1 cellular context compared by ENCODE assay signal in the genomic region with DNA sequence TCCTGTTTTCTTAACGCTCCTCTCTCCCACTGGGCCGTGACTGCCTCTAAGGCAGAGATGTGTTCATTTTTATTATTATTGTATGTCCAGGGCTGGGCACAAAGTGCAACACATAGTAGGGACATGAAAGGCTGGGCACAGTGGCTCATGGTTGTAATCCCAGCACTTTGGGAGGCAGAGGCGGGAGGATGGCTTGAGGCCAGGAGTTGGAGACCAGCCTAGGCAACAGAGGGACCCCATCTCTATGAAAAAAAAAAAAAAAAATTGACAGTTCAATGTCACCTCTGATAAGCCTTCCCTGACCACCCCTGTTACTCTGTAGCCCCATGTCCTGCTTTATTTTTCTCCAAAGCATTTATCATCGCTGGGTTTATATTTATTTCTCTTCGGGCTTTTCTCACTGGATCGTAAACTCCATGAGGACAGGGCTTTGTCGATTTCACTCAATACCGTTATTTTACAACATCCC.
TF ChIP-seq lines count a peak whose summit lies in the region.

No MANE protein-coding gene starts in this region.

TF ChIP-seq in K562, 482 proteins besides CTCF, POLR2A, EP300 and RAD21 (continues in another document):
- TF ChIP-seq SMC3 (conservative IDR thresholded peaks at IDR 0.05; ENCODE audit: insufficient read depth, low read depth, low read length) (no peak), ETS2 (tag; IDR thresholded peaks at IDR 0.05; ENCODE audit: borderline replicate concordance, poor library complexity, severe bottlenecking) (no peak), HDAC6 (IDR thresholded peaks at IDR 0.05; ENCODE audit: low read depth, low read length) (no peak), ARID1B (IDR thresholded peaks at IDR 0.05) (no peak), ELF1 (tag; IDR thresholded peaks at IDR 0.05) (no peak), MAFF (IDR thresholded peaks at IDR 0.05; ENCODE audit: low read length) (no peak), CHD4 (IDR thresholded peaks at IDR 0.05; ENCODE audit: insufficient read depth, insufficient replicate concordance, low read depth, low read length, poor library complexity, severe bottlenecking) (peak; percentile 75), ZNF764 (CRISPR knock-in tag; IDR thresholded peaks at IDR 0.05; ENCODE audit: low read depth) (no peak), ZNF324 (CRISPR knock-in tag; IDR thresholded peaks at IDR 0.05) (no peak), SIRT6 (IDR thresholded peaks at IDR 0.05; ENCODE audit: low read depth, low read length) (no peak), SIX5 (IDR thresholded peaks at IDR 0.05; ENCODE audit: borderline replicate concordance in 1 of 2, insufficient read depth in 1 of 2, low read depth in 1 of 2, low read length in 2 of 2) (no peak), HEY1 (CRISPR knock-in tag; IDR thresholded peaks at IDR 0.05; ENCODE audit: borderline replicate concordance) (no peak), FIP1L1 (IDR thresholded peaks at IDR 0.05; ENCODE audit: low read depth, low read length, poor library complexity, severe bottlenecking) (no peak), ZBTB17 (CRISPR knock-in tag; IDR thresholded peaks at IDR 0.05) (peak; percentile 1; the same call in 1 of the 2 replicates), ZNF551 (CRISPR knock-in tag; IDR thresholded peaks at IDR 0.05) (no peak), TEAD4 (IDR thresholded peaks at IDR 0.05; ENCODE audit: low read length) (no peak), TEAD4 (CRISPR knock-in tag; IDR thresholded peaks at IDR 0.05; ENCODE audit: borderline replicate concordance) (no peak), ZNF583 (CRISPR knock-in tag; IDR thresholded peaks at IDR 0.05) (no peak), FOXA3 (CRISPR knock-in tag; conservative IDR thresholded peaks at IDR 0.05 in 1 of 2, IDR thresholded peaks at IDR 0.05 in 1 of 2) (0 out of 4 replicates have a peak, but pooled peaks of 1 of the 2 experiments have one; percentile 41), ZC3H4 (CRISPR knock-in tag; IDR thresholded peaks at IDR 0.05; ENCODE audit: borderline replicate concordance) (no peak), FOSL1 (tag; conservative IDR thresholded peaks at IDR 0.05) (no peak), ZNF316 (IDR thresholded peaks at IDR 0.05) (peak; percentile 97), TCFL5 (CRISPR knock-in tag; conservative IDR thresholded peaks at IDR 0.05) (no peak), ZNF41 (CRISPR knock-in tag; conservative IDR thresholded peaks at IDR 0.05) (no peak)
- TF ChIP-seq, protein P1, sequence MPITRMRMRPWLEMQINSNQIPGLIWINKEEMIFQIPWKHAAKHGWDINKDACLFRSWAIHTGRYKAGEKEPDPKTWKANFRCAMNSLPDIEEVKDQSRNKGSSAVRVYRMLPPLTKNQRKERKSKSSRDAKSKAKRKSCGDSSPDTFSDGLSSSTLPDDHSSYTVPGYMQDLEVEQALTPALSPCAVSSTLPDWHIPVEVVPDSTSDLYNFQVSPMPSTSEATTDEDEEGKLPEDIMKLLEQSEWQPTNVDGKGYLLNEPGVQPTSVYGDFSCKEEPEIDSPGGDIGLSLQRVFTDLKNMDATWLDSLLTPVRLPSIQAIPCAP (CRISPR knock-in tag; IDR thresholded peaks at IDR 0.05; ENCODE audit: borderline replicate concordance) = no peak
- TF ChIP-seq, protein P2, sequence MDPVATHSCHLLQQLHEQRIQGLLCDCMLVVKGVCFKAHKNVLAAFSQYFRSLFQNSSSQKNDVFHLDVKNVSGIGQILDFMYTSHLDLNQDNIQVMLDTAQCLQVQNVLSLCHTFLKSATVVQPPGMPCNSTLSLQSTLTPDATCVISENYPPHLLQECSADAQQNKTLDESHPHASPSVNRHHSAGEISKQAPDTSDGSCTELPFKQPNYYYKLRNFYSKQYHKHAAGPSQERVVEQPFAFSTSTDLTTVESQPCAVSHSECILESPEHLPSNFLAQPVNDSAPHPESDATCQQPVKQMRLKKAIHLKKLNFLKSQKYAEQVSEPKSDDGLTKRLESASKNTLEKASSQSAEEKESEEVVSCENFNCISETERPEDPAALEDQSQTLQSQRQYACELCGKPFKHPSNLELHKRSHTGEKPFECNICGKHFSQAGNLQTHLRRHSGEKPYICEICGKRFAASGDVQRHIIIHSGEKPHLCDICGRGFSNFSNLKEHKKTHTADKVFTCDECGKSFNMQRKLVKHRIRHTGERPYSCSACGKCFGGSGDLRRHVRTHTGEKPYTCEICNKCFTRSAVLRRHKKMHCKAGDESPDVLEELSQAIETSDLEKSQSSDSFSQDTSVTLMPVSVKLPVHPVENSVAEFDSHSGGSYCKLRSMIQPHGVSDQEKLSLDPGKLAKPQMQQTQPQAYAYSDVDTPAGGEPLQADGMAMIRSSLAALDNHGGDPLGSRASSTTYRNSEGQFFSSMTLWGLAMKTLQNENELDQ (CRISPR knock-in tag; IDR thresholded peaks at IDR 0.05; ENCODE audit: borderline replicate concordance) = no peak
- TF ChIP-seq, protein P3, sequence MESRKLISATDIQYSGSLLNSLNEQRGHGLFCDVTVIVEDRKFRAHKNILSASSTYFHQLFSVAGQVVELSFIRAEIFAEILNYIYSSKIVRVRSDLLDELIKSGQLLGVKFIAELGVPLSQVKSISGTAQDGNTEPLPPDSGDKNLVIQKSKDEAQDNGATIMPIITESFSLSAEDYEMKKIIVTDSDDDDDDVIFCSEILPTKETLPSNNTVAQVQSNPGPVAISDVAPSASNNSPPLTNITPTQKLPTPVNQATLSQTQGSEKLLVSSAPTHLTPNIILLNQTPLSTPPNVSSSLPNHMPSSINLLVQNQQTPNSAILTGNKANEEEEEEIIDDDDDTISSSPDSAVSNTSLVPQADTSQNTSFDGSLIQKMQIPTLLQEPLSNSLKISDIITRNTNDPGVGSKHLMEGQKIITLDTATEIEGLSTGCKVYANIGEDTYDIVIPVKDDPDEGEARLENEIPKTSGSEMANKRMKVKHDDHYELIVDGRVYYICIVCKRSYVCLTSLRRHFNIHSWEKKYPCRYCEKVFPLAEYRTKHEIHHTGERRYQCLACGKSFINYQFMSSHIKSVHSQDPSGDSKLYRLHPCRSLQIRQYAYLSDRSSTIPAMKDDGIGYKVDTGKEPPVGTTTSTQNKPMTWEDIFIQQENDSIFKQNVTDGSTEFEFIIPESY (CRISPR knock-in tag; IDR thresholded peaks at IDR 0.05) = no peak
- TF ChIP-seq, protein P4, sequence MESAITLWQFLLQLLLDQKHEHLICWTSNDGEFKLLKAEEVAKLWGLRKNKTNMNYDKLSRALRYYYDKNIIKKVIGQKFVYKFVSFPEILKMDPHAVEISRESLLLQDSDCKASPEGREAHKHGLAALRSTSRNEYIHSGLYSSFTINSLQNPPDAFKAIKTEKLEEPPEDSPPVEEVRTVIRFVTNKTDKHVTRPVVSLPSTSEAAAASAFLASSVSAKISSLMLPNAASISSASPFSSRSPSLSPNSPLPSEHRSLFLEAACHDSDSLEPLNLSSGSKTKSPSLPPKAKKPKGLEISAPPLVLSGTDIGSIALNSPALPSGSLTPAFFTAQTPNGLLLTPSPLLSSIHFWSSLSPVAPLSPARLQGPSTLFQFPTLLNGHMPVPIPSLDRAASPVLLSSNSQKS (CRISPR knock-in tag; IDR thresholded peaks at IDR 0.05) = no peak
- TF ChIP-seq, protein P5, sequence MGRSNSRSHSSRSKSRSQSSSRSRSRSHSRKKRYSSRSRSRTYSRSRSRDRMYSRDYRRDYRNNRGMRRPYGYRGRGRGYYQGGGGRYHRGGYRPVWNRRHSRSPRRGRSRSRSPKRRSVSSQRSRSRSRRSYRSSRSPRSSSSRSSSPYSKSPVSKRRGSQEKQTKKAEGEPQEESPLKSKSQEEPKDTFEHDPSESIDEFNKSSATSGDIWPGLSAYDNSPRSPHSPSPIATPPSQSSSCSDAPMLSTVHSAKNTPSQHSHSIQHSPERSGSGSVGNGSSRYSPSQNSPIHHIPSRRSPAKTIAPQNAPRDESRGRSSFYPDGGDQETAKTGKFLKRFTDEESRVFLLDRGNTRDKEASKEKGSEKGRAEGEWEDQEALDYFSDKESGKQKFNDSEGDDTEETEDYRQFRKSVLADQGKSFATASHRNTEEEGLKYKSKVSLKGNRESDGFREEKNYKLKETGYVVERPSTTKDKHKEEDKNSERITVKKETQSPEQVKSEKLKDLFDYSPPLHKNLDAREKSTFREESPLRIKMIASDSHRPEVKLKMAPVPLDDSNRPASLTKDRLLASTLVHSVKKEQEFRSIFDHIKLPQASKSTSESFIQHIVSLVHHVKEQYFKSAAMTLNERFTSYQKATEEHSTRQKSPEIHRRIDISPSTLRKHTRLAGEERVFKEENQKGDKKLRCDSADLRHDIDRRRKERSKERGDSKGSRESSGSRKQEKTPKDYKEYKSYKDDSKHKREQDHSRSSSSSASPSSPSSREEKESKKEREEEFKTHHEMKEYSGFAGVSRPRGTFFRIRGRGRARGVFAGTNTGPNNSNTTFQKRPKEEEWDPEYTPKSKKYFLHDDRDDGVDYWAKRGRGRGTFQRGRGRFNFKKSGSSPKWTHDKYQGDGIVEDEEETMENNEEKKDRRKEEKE (IDR thresholded peaks at IDR 0.05; ENCODE audit: borderline replicate concordance in 1 of 2, control insufficient read depth in 1 of 2, low read depth in 2 of 2, low read length in 1 of 2) = no peak
- TF ChIP-seq, protein P6, sequence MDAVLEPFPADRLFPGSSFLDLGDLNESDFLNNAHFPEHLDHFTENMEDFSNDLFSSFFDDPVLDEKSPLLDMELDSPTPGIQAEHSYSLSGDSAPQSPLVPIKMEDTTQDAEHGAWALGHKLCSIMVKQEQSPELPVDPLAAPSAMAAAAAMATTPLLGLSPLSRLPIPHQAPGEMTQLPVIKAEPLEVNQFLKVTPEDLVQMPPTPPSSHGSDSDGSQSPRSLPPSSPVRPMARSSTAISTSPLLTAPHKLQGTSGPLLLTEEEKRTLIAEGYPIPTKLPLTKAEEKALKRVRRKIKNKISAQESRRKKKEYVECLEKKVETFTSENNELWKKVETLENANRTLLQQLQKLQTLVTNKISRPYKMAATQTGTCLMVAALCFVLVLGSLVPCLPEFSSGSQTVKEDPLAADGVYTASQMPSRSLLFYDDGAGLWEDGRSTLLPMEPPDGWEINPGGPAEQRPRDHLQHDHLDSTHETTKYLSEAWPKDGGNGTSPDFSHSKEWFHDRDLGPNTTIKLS (IDR thresholded peaks at IDR 0.05; ENCODE audit: borderline replicate concordance, low read depth) = no peak; the same call in 1 of the 2 replicates
- TF ChIP-seq, protein P7, sequence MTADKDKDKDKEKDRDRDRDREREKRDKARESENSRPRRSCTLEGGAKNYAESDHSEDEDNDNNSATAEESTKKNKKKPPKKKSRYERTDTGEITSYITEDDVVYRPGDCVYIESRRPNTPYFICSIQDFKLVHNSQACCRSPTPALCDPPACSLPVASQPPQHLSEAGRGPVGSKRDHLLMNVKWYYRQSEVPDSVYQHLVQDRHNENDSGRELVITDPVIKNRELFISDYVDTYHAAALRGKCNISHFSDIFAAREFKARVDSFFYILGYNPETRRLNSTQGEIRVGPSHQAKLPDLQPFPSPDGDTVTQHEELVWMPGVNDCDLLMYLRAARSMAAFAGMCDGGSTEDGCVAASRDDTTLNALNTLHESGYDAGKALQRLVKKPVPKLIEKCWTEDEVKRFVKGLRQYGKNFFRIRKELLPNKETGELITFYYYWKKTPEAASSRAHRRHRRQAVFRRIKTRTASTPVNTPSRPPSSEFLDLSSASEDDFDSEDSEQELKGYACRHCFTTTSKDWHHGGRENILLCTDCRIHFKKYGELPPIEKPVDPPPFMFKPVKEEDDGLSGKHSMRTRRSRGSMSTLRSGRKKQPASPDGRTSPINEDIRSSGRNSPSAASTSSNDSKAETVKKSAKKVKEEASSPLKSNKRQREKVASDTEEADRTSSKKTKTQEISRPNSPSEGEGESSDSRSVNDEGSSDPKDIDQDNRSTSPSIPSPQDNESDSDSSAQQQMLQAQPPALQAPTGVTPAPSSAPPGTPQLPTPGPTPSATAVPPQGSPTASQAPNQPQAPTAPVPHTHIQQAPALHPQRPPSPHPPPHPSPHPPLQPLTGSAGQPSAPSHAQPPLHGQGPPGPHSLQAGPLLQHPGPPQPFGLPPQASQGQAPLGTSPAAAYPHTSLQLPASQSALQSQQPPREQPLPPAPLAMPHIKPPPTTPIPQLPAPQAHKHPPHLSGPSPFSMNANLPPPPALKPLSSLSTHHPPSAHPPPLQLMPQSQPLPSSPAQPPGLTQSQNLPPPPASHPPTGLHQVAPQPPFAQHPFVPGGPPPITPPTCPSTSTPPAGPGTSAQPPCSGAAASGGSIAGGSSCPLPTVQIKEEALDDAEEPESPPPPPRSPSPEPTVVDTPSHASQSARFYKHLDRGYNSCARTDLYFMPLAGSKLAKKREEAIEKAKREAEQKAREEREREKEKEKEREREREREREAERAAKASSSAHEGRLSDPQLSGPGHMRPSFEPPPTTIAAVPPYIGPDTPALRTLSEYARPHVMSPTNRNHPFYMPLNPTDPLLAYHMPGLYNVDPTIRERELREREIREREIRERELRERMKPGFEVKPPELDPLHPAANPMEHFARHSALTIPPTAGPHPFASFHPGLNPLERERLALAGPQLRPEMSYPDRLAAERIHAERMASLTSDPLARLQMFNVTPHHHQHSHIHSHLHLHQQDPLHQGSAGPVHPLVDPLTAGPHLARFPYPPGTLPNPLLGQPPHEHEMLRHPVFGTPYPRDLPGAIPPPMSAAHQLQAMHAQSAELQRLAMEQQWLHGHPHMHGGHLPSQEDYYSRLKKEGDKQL (CRISPR knock-in tag; IDR thresholded peaks at IDR 0.05; ENCODE audit: borderline replicate concordance) = no peak
- TF ChIP-seq, protein P8, sequence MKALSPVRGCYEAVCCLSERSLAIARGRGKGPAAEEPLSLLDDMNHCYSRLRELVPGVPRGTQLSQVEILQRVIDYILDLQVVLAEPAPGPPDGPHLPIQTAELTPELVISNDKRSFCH (CRISPR knock-in tag; IDR thresholded peaks at IDR 0.05) = no peak
- TF ChIP-seq, protein P8 (tag; IDR thresholded peaks at IDR 0.05) = no peak
- TF ChIP-seq, protein P9, sequence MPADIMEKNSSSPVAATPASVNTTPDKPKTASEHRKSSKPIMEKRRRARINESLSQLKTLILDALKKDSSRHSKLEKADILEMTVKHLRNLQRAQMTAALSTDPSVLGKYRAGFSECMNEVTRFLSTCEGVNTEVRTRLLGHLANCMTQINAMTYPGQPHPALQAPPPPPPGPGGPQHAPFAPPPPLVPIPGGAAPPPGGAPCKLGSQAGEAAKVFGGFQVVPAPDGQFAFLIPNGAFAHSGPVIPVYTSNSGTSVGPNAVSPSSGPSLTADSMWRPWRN (IDR thresholded peaks at IDR 0.05; ENCODE audit: low read depth) = no peak
- TF ChIP-seq, protein P10, sequence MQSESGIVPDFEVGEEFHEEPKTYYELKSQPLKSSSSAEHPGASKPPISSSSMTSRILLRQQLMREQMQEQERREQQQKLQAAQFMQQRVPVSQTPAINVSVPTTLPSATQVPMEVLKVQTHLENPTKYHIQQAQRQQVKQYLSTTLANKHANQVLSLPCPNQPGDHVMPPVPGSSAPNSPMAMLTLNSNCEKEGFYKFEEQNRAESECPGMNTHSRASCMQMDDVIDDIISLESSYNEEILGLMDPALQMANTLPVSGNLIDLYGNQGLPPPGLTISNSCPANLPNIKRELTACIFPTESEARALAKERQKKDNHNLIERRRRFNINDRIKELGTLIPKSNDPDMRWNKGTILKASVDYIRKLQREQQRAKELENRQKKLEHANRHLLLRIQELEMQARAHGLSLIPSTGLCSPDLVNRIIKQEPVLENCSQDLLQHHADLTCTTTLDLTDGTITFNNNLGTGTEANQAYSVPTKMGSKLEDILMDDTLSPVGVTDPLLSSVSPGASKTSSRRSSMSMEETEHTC (IDR thresholded peaks at IDR 0.05) = no peak
- TF ChIP-seq, protein P11, sequence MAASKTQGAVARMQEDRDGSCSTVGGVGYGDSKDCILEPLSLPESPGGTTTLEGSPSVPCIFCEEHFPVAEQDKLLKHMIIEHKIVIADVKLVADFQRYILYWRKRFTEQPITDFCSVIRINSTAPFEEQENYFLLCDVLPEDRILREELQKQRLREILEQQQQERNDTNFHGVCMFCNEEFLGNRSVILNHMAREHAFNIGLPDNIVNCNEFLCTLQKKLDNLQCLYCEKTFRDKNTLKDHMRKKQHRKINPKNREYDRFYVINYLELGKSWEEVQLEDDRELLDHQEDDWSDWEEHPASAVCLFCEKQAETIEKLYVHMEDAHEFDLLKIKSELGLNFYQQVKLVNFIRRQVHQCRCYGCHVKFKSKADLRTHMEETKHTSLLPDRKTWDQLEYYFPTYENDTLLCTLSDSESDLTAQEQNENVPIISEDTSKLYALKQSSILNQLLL (CRISPR knock-in tag; IDR thresholded peaks at IDR 0.05; ENCODE audit: borderline replicate concordance) = no peak
